In genomic region chr6:144316866-144317204, GRCh38 we compare ENCODE assay signal across 1 cellular context.
TF ChIP-seq lines count a peak whose summit lies in the region.

No MANE protein-coding gene starts in this region.

TF ChIP-seq in HepG2, 621 proteins besides CTCF, POLR2A, EP300 and RAD21:
- TF ChIP-seq SP140L (CRISPR knock-in tag; IDR thresholded peaks at IDR 0.05; ENCODE audit: borderline replicate concordance) (no peak), GATAD2A (CRISPR knock-in tag; IDR thresholded peaks at IDR 0.05) (no peak), PREB (CRISPR knock-in tag; IDR thresholded peaks at IDR 0.05) (no peak), RBFOX2 (IDR thresholded peaks at IDR 0.05; ENCODE audit: low read depth, low read length) (peak; percentile 40; the same call in 1 of the 2 replicates), ZNF260 (CRISPR knock-in tag; IDR thresholded peaks at IDR 0.05; ENCODE audit: borderline replicate concordance, low read depth) (no peak), ZNF24 (IDR thresholded peaks at IDR 0.05) (peak; percentile 55; the same call in 1 of the 2 replicates), ZNF800 (CRISPR knock-in tag; IDR thresholded peaks at IDR 0.05) (peak; percentile 17; the same call in 1 of the 2 replicates), ZC3H13 (CRISPR knock-in tag; IDR thresholded peaks at IDR 0.05) (no peak), SYNCRIP (IDR thresholded peaks at IDR 0.05; ENCODE audit: insufficient read depth, low read depth, low read length) (no peak)
- TF ChIP-seq, protein P1, sequence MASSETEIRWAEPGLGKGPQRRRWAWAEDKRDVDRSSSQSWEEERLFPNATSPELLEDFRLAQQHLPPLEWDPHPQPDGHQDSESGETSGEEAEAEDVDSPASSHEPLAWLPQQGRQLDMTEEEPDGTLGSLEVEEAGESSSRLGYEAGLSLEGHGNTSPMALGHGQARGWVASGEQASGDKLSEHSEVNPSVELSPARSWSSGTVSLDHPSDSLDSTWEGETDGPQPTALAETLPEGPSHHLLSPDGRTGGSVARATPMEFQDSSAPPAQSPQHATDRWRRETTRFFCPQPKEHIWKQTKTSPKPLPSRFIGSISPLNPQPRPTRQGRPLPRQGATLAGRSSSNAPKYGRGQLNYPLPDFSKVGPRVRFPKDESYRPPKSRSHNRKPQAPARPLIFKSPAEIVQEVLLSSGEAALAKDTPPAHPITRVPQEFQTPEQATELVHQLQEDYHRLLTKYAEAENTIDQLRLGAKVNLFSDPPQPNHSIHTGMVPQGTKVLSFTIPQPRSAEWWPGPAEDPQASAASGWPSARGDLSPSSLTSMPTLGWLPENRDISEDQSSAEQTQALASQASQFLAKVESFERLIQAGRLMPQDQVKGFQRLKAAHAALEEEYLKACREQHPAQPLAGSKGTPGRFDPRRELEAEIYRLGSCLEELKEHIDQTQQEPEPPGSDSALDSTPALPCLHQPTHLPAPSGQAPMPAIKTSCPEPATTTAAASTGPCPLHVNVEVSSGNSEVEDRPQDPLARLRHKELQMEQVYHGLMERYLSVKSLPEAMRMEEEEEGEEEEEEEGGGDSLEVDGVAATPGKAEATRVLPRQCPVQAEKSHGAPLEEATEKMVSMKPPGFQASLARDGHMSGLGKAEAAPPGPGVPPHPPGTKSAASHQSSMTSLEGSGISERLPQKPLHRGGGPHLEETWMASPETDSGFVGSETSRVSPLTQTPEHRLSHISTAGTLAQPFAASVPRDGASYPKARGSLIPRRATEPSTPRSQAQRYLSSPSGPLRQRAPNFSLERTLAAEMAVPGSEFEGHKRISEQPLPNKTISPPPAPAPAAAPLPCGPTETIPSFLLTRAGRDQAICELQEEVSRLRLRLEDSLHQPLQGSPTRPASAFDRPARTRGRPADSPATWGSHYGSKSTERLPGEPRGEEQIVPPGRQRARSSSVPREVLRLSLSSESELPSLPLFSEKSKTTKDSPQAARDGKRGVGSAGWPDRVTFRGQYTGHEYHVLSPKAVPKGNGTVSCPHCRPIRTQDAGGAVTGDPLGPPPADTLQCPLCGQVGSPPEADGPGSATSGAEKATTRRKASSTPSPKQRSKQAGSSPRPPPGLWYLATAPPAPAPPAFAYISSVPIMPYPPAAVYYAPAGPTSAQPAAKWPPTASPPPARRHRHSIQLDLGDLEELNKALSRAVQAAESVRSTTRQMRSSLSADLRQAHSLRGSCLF (CRISPR knock-in tag; IDR thresholded peaks at IDR 0.05; ENCODE audit: borderline replicate concordance), result no peak
- TF ChIP-seq, protein P2, sequence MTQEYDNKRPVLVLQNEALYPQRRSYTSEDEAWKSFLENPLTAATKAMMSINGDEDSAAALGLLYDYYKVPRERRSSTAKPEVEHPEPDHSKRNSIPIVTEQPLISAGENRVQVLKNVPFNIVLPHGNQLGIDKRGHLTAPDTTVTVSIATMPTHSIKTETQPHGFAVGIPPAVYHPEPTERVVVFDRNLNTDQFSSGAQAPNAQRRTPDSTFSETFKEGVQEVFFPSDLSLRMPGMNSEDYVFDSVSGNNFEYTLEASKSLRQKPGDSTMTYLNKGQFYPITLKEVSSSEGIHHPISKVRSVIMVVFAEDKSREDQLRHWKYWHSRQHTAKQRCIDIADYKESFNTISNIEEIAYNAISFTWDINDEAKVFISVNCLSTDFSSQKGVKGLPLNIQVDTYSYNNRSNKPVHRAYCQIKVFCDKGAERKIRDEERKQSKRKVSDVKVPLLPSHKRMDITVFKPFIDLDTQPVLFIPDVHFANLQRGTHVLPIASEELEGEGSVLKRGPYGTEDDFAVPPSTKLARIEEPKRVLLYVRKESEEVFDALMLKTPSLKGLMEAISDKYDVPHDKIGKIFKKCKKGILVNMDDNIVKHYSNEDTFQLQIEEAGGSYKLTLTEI (CRISPR knock-in tag; conservative IDR thresholded peaks at IDR 0.05), result no peak
- TF ChIP-seq, protein P3, sequence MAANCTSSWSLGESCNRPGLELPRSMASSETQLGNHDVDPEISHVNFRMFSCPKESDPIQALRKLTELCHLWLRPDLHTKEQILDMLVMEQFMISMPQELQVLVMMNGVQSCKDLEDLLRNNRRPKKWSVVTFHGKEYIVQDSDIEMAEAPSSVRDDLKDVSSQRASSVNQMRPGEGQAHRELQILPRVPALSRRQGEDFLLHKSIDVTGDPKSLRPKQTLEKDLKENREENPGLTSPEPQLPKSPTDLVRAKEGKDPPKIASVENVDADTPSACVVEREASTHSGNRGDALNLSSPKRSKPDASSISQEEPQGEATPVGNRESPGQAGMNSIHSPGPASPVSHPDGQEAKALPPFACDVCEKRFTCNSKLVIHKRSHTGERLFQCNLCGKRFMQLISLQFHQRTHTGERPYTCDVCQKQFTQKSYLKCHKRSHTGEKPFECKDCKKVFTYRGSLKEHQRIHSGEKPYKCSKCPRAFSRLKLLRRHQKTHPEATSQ (CRISPR knock-in tag; IDR thresholded peaks at IDR 0.05; ENCODE audit: borderline replicate concordance), result no peak
